In genomic region chr17:4549781-4550533, GRCh38 we compare ENCODE assay signal across 26 cellular contexts. TPM values are rescaled to one million over a fixed set of nuclear protein-coding genes. Genes with fewer than 3 reads are reported as not detected.
"Had no signal": no experiment of that assay in that cellular context is flagged by ENCODE, and none has a peak within 500 bp of the region (broad histone marks: within the 10 kb centered on the region; RNA-seq: fewer than 3 reads in every experiment).

No MANE protein-coding gene starts in this region.

- ATAC-seq: effector memory CD8-positive, alpha-beta T cell; gastroesophageal sphincter; left cardiac atrium; naive thymus-derived CD4-positive, alpha-beta T cell; stimulated activated memory B cell treated with anti-CD40 and anti-IgM and Interleukin-4, amounts not matched to agents 10 μg/mL and 1 μg/mL and 100 μg/mL, for 72 hours had no signal

- H3K79me2 ChIP-seq: parathyroid adenoma had no signal

- H3K4me3 ChIP-seq: esophagus muscularis mucosa, gastroesophageal sphincter, stomach, thoracic aorta, transverse colon had no signal

- H2AFZ ChIP-seq: parathyroid adenoma had no signal

- H3K27me3 ChIP-seq: esophagus muscularis mucosa, gastroesophageal sphincter, stomach, transverse colon had no signal

- H3K9ac ChIP-seq: parathyroid adenoma had no signal

- H3K27ac ChIP-seq: epithelial cell of prostate, esophagus muscularis mucosa, gastroesophageal sphincter, parathyroid adenoma, stomach, thoracic aorta, transverse colon had no signal

- DNase-seq: cortex of kidney; effector memory CD8-positive, alpha-beta T cell; glutamatergic neuron; immature natural killer cell; left cardiac atrium; naive thymus-derived CD4-positive, alpha-beta T cell; nephron progenitor cell; stimulated activated CD4-positive, alpha-beta T cell treated with anti-CD3 and anti-CD28 coated beads, Interleukin-15, amount 100 ng/mL, for 24 hours; stimulated activated CD4-positive, alpha-beta T cell treated with anti-CD3 and anti-CD28 coated beads, Interleukin-1b, Interleukin-23, amount 100 ng/mL, for 48 hours; stimulated activated CD4-positive, alpha-beta T cell treated with anti-CD3 and anti-CD28 coated beads, Interleukin-4, amount 100 ng/mL, for 24 hours; stomach; substantia nigra; transverse colon had no signal

- H3K9me3 ChIP-seq: esophagus muscularis mucosa, gastroesophageal sphincter, stomach, thoracic aorta, transverse colon had no signal

- H3K4me1 ChIP-seq: parathyroid adenoma had no signal

- FAIRE-seq: keratinocyte had no signal

RNA-seq across cellular contexts. Expression of gene GGT6, which starts 10.4 kb away (rescaled TPM):
- total RNA-seq: esophagus muscularis mucosa; fibroblast of villous mesenchyme; left cardiac atrium; lung microvascular endothelial cell; mesenteric fat pad; mononuclear cell; naive thymus-derived CD4-positive, alpha-beta T cell; pulmonary artery endothelial cell; thoracic aorta had no signal
- polyA plus RNA-seq: immature natural killer cell; naive thymus-derived CD4-positive, alpha-beta T cell had no signal

RNA-seq across cellular contexts. Expression of gene SMTNL2, which starts 34.4 kb away (rescaled TPM):
- total RNA-seq: fibroblast of villous mesenchyme; liver; lung microvascular endothelial cell; mononuclear cell; naive thymus-derived CD4-positive, alpha-beta T cell; pulmonary artery endothelial cell had no signal
- polyA plus RNA-seq: immature natural killer cell; keratinocyte; naive thymus-derived CD4-positive, alpha-beta T cell had no signal

RNA-seq across cellular contexts. Expression of gene SPNS2, which starts 51.3 kb away (rescaled TPM):
- polyA plus RNA-seq: naive thymus-derived CD4-positive, alpha-beta T cell had no signal
